Comparison of ENCODE assay signal across 11 cellular contexts in the genomic region with DNA sequence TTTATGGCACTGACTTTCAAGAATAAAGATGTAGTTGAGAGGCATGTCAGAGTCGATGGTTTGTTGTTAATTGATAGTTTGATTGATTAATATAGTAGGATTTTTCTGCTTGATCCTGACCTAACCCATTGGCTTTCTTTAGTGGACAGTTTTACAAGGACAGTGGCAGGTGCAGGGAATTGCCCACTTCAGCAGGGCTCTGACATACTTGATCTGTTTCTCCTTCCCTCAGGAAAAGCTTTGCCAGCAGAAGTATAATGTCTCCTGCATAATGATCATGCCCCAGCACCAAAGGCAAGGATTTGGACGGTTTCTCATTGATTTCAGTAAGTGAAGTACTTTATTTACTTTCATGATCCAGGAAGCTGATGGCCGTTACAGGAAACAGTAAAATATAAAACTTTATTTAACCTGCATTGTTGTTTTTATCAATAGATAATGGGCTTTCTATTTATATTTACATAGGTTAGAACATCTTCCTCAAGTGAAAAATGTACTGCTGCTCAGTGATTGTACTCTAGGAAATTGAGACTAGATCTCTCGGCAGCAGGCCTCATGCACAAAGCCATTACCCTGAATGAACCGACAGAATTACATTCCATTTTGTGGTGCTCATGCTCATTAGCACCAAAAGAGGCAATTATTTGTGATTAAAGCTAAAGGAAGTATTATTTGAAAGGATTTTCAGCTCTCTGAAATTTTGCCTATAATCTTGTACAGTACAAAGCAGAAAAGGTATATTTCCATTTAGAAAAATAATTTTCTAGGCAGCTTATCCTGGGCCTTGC.
DNase-seq lines count a peak whose midpoint lies in the region; TF ChIP-seq lines count a peak whose summit lies in the region.
"Had no signal": no experiment of that assay in that cellular context is flagged by ENCODE, and none has a peak within 500 bp of the region (broad histone marks: within the 10 kb centered on the region; RNA-seq: fewer than 3 reads in every experiment).

No MANE protein-coding gene starts in this region.

- H4K20me1 ChIP-seq in Loucy (ENCODE audit: insufficient read depth, low read length, poor library complexity, severe bottlenecking) (no peaks in the 10 kb centered on the region), osteoblast (ENCODE audit: insufficient read depth, low read length) (peaks cover 7% of the 10 kb centered on the region)
- H4K20me1 ChIP-seq: BLaER1 had no signal

- TF ChIP-seq CTCF in Loucy (conservative IDR thresholded peaks at IDR 0.05; ENCODE audit: low read length) (no peak), RWPE1 (conservative IDR thresholded peaks at IDR 0.05; ENCODE audit: low read depth) (no peak), mesothelial cell of epicardium (IDR thresholded peaks at IDR 0.05; ENCODE audit: unreplicated experiment) (no peak), osteoblast (IDR thresholded peaks at IDR 0.05; ENCODE audit: extremely low read depth, low read depth, low read length) (no peak)

- H3K27ac ChIP-seq in RWPE1 = no peak overlapping the region
- H3K27ac ChIP-seq in osteoblast (ENCODE audit: low read depth, low read length) = no peak overlapping the region
- H3K27ac ChIP-seq: BLaER1 had no signal

- H3K9me2 ChIP-seq in Loucy (replicated peaks; ENCODE audit: low read depth, low read length) = no peaks in the 10 kb centered on the region

- DNase-seq in D341Med (ENCODE audit: low spot score) (peak; percentile 30), RWPE1 (ENCODE audit: low spot score) (peak; percentile 6), mesothelial cell of epicardium (ENCODE audit: low spot score in 2 of 2, unreplicated experiment in 2 of 2) (no peak), osteoblast (ENCODE audit: insufficient read length, low spot score, missing footprints) (no peak), ecto neural progenitor cell (ENCODE audit: low spot score) (no peak), mesenteric fat pad (ENCODE audit: low spot score) (no peak)
- DNase-seq in activated naive CD8-positive, alpha-beta T cell treated with anti-CD3 and anti-CD28 coated beads for 36 hours = no peak
- DNase-seq: erythroblast, NCI-H226 had no signal

- H3K9ac ChIP-seq in Loucy (ENCODE audit: low read depth, low read length, poor library complexity, severe bottlenecking) = peak overlapping the region; percentile 53
- H3K9ac ChIP-seq: BLaER1 had no signal

- CTCF ChIA-PET in RWPE1 (lab: Yijun Ruan, JAX) = interaction anchor here (0.6 kb wide), 1 partner anchor 148 kb away, joined by 3 read pairs; no protein-coding TSS in a partner anchor

- no peaks in the 10 kb centered on the region for H3K27me3 Mint-ChIP-seq in mesothelial cell of epicardium (ENCODE audit: low read depth)
- H3K27me3 Mint-ChIP-seq in activated naive CD8-positive, alpha-beta T cell treated with anti-CD3 and anti-CD28 coated beads for 36 hours = no peaks in the 10 kb centered on the region

- POLR2A ChIA-PET in RWPE1 (lab: Yijun Ruan, JAX; ENCODE audit: low non-redundant PET) = no interaction called here

- peaks cover 32% of the 10 kb centered on the region for H3K36me3 Mint-ChIP-seq in mesothelial cell of epicardium
- H3K36me3 Mint-ChIP-seq in activated naive CD8-positive, alpha-beta T cell treated with anti-CD3 and anti-CD28 coated beads for 36 hours = peaks cover 21% of the 10 kb centered on the region

- H3K79me2 ChIP-seq in Loucy (ENCODE audit: insufficient read depth, low read length) (no peaks in the 10 kb centered on the region), osteoblast (ENCODE audit: insufficient read depth, low read length) (no peaks in the 10 kb centered on the region)

- H3K4me3 Mint-ChIP-seq in mesothelial cell of epicardium = no peak overlapping the region
- H3K4me3 Mint-ChIP-seq in activated naive CD8-positive, alpha-beta T cell treated with anti-CD3 and anti-CD28 coated beads for 36 hours = no peak overlapping the region

- H3K27ac Mint-ChIP-seq in mesothelial cell of epicardium = peak overlapping the region; percentile 94
- no peak overlapping the region for H3K27ac Mint-ChIP-seq in activated naive CD8-positive, alpha-beta T cell treated with anti-CD3 and anti-CD28 coated beads for 36 hours

- H3K4me3 ChIP-seq in Loucy (ENCODE audit: low read length, poor library complexity, severe bottlenecking) (peak overlapping the region; percentile 23), osteoblast (ENCODE audit: insufficient read depth, low read length) (no peak overlapping the region)
- H3K4me3 ChIP-seq: BLaER1 had no signal

- H3K4me1 ChIP-seq in Loucy (ENCODE audit: insufficient read depth, low read length, poor library complexity, severe bottlenecking) (peaks cover 38% of the 10 kb centered on the region), osteoblast (ENCODE audit: insufficient read depth, low read length) (peaks cover 7% of the 10 kb centered on the region)

- H3K4me1 Mint-ChIP-seq in mesothelial cell of epicardium = peaks cover 46% of the 10 kb centered on the region
- H3K4me1 Mint-ChIP-seq in activated naive CD8-positive, alpha-beta T cell treated with anti-CD3 and anti-CD28 coated beads for 36 hours = peaks cover 23% of the 10 kb centered on the region

- H3K9me3 Mint-ChIP-seq in mesothelial cell of epicardium = no peaks in the 10 kb centered on the region
- no peaks in the 10 kb centered on the region for H3K9me3 Mint-ChIP-seq in activated naive CD8-positive, alpha-beta T cell treated with anti-CD3 and anti-CD28 coated beads for 36 hours

- H3K36me3 ChIP-seq in Loucy (ENCODE audit: insufficient read depth, low read length) (peaks cover 54% of the 10 kb centered on the region), osteoblast (ENCODE audit: insufficient read depth, low read length) (no peaks in the 10 kb centered on the region)

- H3K27me3 ChIP-seq in Loucy (ENCODE audit: insufficient read depth, low read length, poor library complexity, severe bottlenecking) = no peaks in the 10 kb centered on the region
- no peaks in the 10 kb centered on the region for H3K27me3 ChIP-seq in osteoblast (ENCODE audit: insufficient read depth, low read length)
- H3K27me3 ChIP-seq: BLaER1 had no signal

- H2AFZ ChIP-seq in Loucy (ENCODE audit: low read length) = no peak overlapping the region
- H2AFZ ChIP-seq in osteoblast (ENCODE audit: low read length) = no peak overlapping the region

- H3K4me2 ChIP-seq in Loucy (ENCODE audit: low read depth, low read length, poor library complexity, severe bottlenecking) (peak overlapping the region; percentile 69), osteoblast (ENCODE audit: insufficient read depth, low read length) (no peak overlapping the region)
- H3K4me2 ChIP-seq: BLaER1 had no signal

- H3K9me3 ChIP-seq in Loucy (ENCODE audit: insufficient read depth, low read depth, low read length) = no peaks in the 10 kb centered on the region
- H3K9me3 ChIP-seq in osteoblast (ENCODE audit: low read depth, low read length) = no peaks in the 10 kb centered on the region
- H3K9me3 ChIP-seq: BLaER1 had no signal

- H3F3A ChIP-seq in Loucy (ENCODE audit: low read depth) = no peaks in the 10 kb centered on the region; the same call in 1 of the 2 replicates

Comparison
In these comparisons a context has a peak if more than half of its experiments do, and no peak if none do; other contexts are left out.
1. DNase-seq: peak in D341Med (single experiment) and RWPE1 (single experiment); none in mesothelial cell of epicardium (0 of 2), osteoblast (single experiment), activated naive CD8-positive, alpha-beta T cell treated with anti-CD3 and anti-CD28 coated beads for 36 hours (single experiment), ecto neural progenitor cell (single experiment) and mesenteric fat pad (single experiment).